Comparison of ENCODE assay signal across 2 cellular contexts in genomic region chr2:222944971-222945740, GRCh38.
TF ChIP-seq lines count a peak whose summit lies in the region.

No MANE protein-coding gene starts in this region.

TF ChIP-seq in HepG2, 621 proteins besides CTCF, POLR2A, EP300 and RAD21:
- TF ChIP-seq KAT7 (CRISPR knock-in tag; IDR thresholded peaks at IDR 0.05; ENCODE audit: borderline replicate concordance) (no peak), POLR2G (IDR thresholded peaks at IDR 0.05; ENCODE audit: low read depth, low read length) (peak; percentile 66; the same call in 1 of the 2 replicates), ZNF709 (CRISPR knock-in tag; IDR thresholded peaks at IDR 0.05) (no peak), SIN3A (IDR thresholded peaks at IDR 0.05; ENCODE audit: borderline replicate concordance, low read depth, low read length) (0 out of 2 replicates have a peak, but pooled peaks have one; percentile 42), POLR2AphosphoS2 (IDR thresholded peaks at IDR 0.05; ENCODE audit: low read depth, low read length) (peak; percentile 90), ELK4 (CRISPR knock-in tag; IDR thresholded peaks at IDR 0.05; ENCODE audit: borderline replicate concordance) (no peak), PAF1 (CRISPR knock-in tag; IDR thresholded peaks at IDR 0.05) (peak; percentile 62; the same call in 1 of the 2 replicates), MBD4 (IDR thresholded peaks at IDR 0.05; ENCODE audit: borderline replicate concordance, low read length) (peak; percentile 85; the same call in 1 of the 2 replicates), ZNF670 (CRISPR knock-in tag; IDR thresholded peaks at IDR 0.05; ENCODE audit: borderline replicate concordance) (no peak), RBM22 (optimal IDR thresholded peaks at IDR 0.05; ENCODE audit: low read length) (peak; percentile 68), ATF1 (CRISPR knock-in tag; IDR thresholded peaks at IDR 0.05) (0 out of 2 replicates have a peak, but pooled peaks have one; percentile 14), CBX2 (IDR thresholded peaks at IDR 0.05; ENCODE audit: low read depth, low read length) (no peak), CBX2 (CRISPR knock-in tag; IDR thresholded peaks at IDR 0.05; ENCODE audit: low read depth) (no peak), AGO2 (optimal IDR thresholded peaks at IDR 0.05; ENCODE audit: low read depth, low read length) (peak; percentile 3)

TF ChIP-seq in SK-N-SH, 30 proteins besides CTCF, POLR2A, EP300 and RAD21:
- TF ChIP-seq JUND (IDR thresholded peaks at IDR 0.05) (0 out of 2 replicates have a peak, but pooled peaks have one; percentile 3), SMC3 (IDR thresholded peaks at IDR 0.05; ENCODE audit: low read depth, low read length) (no peak), GATA2 (CRISPR knock-in tag; IDR thresholded peaks at IDR 0.05) (peak; percentile 31; the same call in 1 of the 2 replicates), EZH2phosphoT487 (IDR thresholded peaks at IDR 0.05; ENCODE audit: borderline replicate concordance, low read depth) (no peak), RCOR1 (IDR thresholded peaks at IDR 0.05; ENCODE audit: low read length) (peak; percentile 47; the same call in 1 of the 2 replicates), TEAD4 (IDR thresholded peaks at IDR 0.05; ENCODE audit: borderline replicate concordance, insufficient read depth) (no peak)
